In the genomic region with DNA sequence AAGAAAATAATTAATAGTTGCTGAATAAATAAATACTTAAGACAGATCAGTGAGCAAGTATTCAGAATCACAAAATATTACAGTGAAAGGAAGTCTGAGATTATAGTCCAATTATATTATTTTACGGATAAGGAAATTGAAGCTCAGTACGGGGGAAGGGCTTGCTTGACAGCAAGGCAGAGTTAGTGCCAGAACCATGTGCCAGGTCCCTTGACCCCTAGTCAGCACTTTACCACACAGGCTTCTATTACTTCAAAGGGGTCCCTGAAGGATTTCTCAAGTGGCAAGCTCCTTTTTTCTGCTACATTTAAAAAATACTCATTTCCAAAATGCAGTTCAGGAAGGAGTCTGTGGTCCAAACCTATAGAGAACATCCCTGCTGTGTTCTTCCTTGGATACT, we compare ENCODE assay signal across 15 cellular contexts.
A peak's percentile ranks its signal among the peaks of the same experiment; 100 is the strongest.
DNase-seq lines count a peak whose midpoint lies in the region; ATAC-seq and TF ChIP-seq lines count a peak whose summit lies in the region.
"Had no signal": no experiment of that assay in that cellular context is flagged by ENCODE, and none has a peak within 500 bp of the region (broad histone marks: within the 10 kb centered on the region; RNA-seq: fewer than 3 reads in every experiment).

No MANE protein-coding gene starts in this region.

- 0 out of 2 replicates have a peak overlapping the region, but pooled peaks have one; percentile 15 for H3K14ac ChIP-seq in IMR-90 (replicated peaks; ENCODE audit: low read depth, low read length)

- H3K4ac ChIP-seq in IMR-90 (ENCODE audit: low read depth, low read length) = no peak overlapping the region

- no peak overlapping the region for H3K23ac ChIP-seq in IMR-90 (ENCODE audit: low read depth, low read length)

- H3F3A ChIP-seq in SK-N-SH (replicated peaks; ENCODE audit: insufficient read depth) = peaks cover 36% of the 10 kb centered on the region

- in situ Hi-C loops in IMR-90 (cut with MboI; ENCODE audit: low sequenced_read_pairs) = no loop called here

- H2AFZ ChIP-seq in SK-N-SH (ENCODE audit: low read depth) (no peak overlapping the region), IMR-90 (replicated peaks; ENCODE audit: low read length, poor library complexity) (no peak overlapping the region)
- H2AFZ ChIP-seq: GM23338 had no signal

- H3K79me1 ChIP-seq in IMR-90 (ENCODE audit: low read depth in 1 of 2, low read length in 2 of 2) = 0 out of 4 replicates have a peak, but pooled peaks cover 0 to 2% of the 10 kb centered on the region in 2 experiments

- POLR2A ChIA-PET in SK-N-SH (lab: Yijun Ruan, JAX) = interaction anchor here (0.7 to 18.7 kb wide), 20 partner anchors 8 to 308 kb away, joined by 3 to 880 read pairs (median 9); a partner anchor contains a TSS
- POLR2A ChIA-PET in IMR-90 (lab: Charles Lee; ENCODE audit: unreplicated experiment) = no interaction called here

- H4K5ac ChIP-seq in IMR-90 (ENCODE audit: low read depth, low read length) = no peak overlapping the region

- H4K91ac ChIP-seq in IMR-90 (ENCODE audit: insufficient read depth, low read depth, low read length) = no peak overlapping the region

- H3K4me3 ChIP-seq in SK-N-SH (ENCODE audit: low read depth in 2 of 2, low read length in 1 of 2) = no peak overlapping the region
- no peak overlapping the region for H3K4me3 ChIP-seq in IMR-90 (ENCODE audit: insufficient read depth, low read depth, low read length)
- H3K4me3 ChIP-seq in WERI-Rb-1 (ENCODE audit: low read depth, low read length) = no peak overlapping the region
- H3K4me3 ChIP-seq: BLaER1, GM23338 had no signal

- no peaks in the 10 kb centered on the region for H3K27me3 ChIP-seq in SK-N-SH (ENCODE audit: insufficient read depth)
- H3K27me3 ChIP-seq in IMR-90 (ENCODE audit: control insufficient read depth, insufficient read depth, low read length) = no peaks in the 10 kb centered on the region
- no peaks in the 10 kb centered on the region for H3K27me3 ChIP-seq in WERI-Rb-1 (ENCODE audit: insufficient read depth, low read depth, severe bottlenecking)
- H3K27me3 ChIP-seq: BLaER1 had no signal

- TF ChIP-seq EP300 in SK-N-SH (IDR thresholded peaks at IDR 0.05; ENCODE audit: borderline replicate concordance in 1 of 2, low read depth in 1 of 2, low read length in 1 of 2) = no peak

- H3K36me3 ChIP-seq in SK-N-SH (replicated peaks in 1 of 2; ENCODE audit: control insufficient read depth in 1 of 2, insufficient read depth in 2 of 2, low read length in 1 of 2) = peaks cover 0 to 5% of the 10 kb centered on the region in 2 experiments
- no peaks in the 10 kb centered on the region for H3K36me3 ChIP-seq in IMR-90 (ENCODE audit: control insufficient read depth, insufficient read depth, low read length)
- no peaks in the 10 kb centered on the region for H3K36me3 ChIP-seq in WERI-Rb-1

- intact Hi-C loops in IMR-90 (cut with micrococcal nuclease) = no loop called here

- H2BK5ac ChIP-seq in IMR-90 (ENCODE audit: low read depth, low read length, poor library complexity, severe bottlenecking) = no peak overlapping the region

- H3K9ac ChIP-seq in SK-N-SH (no peak overlapping the region), IMR-90 (ENCODE audit: low read depth, low read length) (no peak overlapping the region)
- H3K9ac ChIP-seq: BLaER1 had no signal

- no peak for TF ChIP-seq POLR2A in IMR-90 (IDR thresholded peaks at IDR 0.05; ENCODE audit: low read depth, low read length)

- H4K20me1 ChIP-seq in SK-N-SH (ENCODE audit: insufficient read depth) = no peaks in the 10 kb centered on the region
- no peaks in the 10 kb centered on the region; the same call in none of the 2 replicates for H4K20me1 ChIP-seq in IMR-90 (ENCODE audit: insufficient read depth, low read length)
- H4K20me1 ChIP-seq: BLaER1 had no signal

- H3K27ac ChIP-seq in SK-N-SH (ENCODE audit: low read depth in 2 of 2, low read length in 1 of 2) (peak overlapping the region; percentile 77 to 100), IMR-90 (ENCODE audit: insufficient read depth, low read length) (no peak overlapping the region), WERI-Rb-1 (peak overlapping the region; percentile 85)
- H3K27ac ChIP-seq: BLaER1, HL-60 had no signal

- H3K56ac ChIP-seq in IMR-90 (ENCODE audit: extremely low read depth, insufficient read depth, low read length) = no peak overlapping the region

- TF ChIP-seq RAD21 in SK-N-SH (IDR thresholded peaks at IDR 0.05; ENCODE audit: low read length) (no peak), IMR-90 (IDR thresholded peaks at IDR 0.05; ENCODE audit: low read length) (no peak)

- peaks cover 11% of the 10 kb centered on the region; the same call in 1 of the 2 replicates for H3K9me1 ChIP-seq in IMR-90 (ENCODE audit: insufficient read depth, low read length)

- no peak overlapping the region for H2BK120ac ChIP-seq in IMR-90 (ENCODE audit: low read depth, low read length)

- no peaks in the 10 kb centered on the region for H3K9me2 ChIP-seq in SK-N-SH

- 68% methylated on average over 2 of the region's 2 CpGs for WGBS in SK-N-SH (ENCODE audit: low lambda C conversion rate)
- no CpG with 5 or more reads among the region's 2 CpGs for WGBS in IMR-90 (ENCODE audit: extremely low coverage in 2 of 2, insufficient read length in 1 of 2), 2 experiments

- no peak overlapping the region for H2AK9ac ChIP-seq in IMR-90 (replicated peaks; ENCODE audit: low read depth, low read length, poor library complexity)

- H3K18ac ChIP-seq in IMR-90 (ENCODE audit: low read depth, low read length) = no peak overlapping the region

- H3K4me1 ChIP-seq in SK-N-SH (ENCODE audit: control insufficient read depth in 1 of 2, insufficient read depth in 2 of 2, low read depth in 1 of 2, low read length in 1 of 2) (peaks cover 35 to 61% of the 10 kb centered on the region in 2 experiments), IMR-90 (ENCODE audit: control insufficient read depth, insufficient read depth, low read length) (peaks cover 7% of the 10 kb centered on the region)
- H3K4me1 ChIP-seq: BLaER1 had no signal

- H2BK20ac ChIP-seq in IMR-90 (ENCODE audit: low read depth, low read length) = no peak overlapping the region

- no peak overlapping the region for H2AK5ac ChIP-seq in IMR-90 (ENCODE audit: low read depth, low read length)

- H3K9me3 ChIP-seq in SK-N-SH = no peaks in the 10 kb centered on the region
- no peaks in the 10 kb centered on the region for H3K9me3 ChIP-seq in IMR-90 (ENCODE audit: control insufficient read depth, insufficient read depth, low read length)
- H3K9me3 ChIP-seq in WERI-Rb-1 (ENCODE audit: severe bottlenecking) = no peaks in the 10 kb centered on the region
- H3K9me3 ChIP-seq: BLaER1 had no signal

- no peak overlapping the region for H2BK15ac ChIP-seq in IMR-90 (ENCODE audit: low read depth, low read length)

- dilution Hi-C loops in IMR-90 (cut with HindIII; ENCODE audit: low sequenced_read_pairs, unreplicated experiment) = no loop called here

- no peak overlapping the region for H4K8ac ChIP-seq in IMR-90 (ENCODE audit: low read depth in 2 of 2, low read length in 2 of 2)

- peak overlapping the region; percentile 75; the same call in 1 of the 2 replicates for H3K4me2 ChIP-seq in SK-N-SH
- H3K4me2 ChIP-seq in IMR-90 (ENCODE audit: low read depth, low read length) = no peak overlapping the region
- H3K4me2 ChIP-seq: BLaER1, GM23338 had no signal

- DNase-seq in SK-N-SH (no peak), IMR-90 (no peak), WERI-Rb-1 (no peak), NCI-H2227 treated with DMSO at 0.1 percent for 48 hours (lab: John Stamatoyannopoulos, UW) (no peak), DMS114 treated with DMSO at 0.1 percent for 48 hours (lab: John Stamatoyannopoulos, UW; ENCODE audit: unreplicated experiment) (no peak)
- DNase-seq: 8988T; CD4-positive, alpha-beta memory T cell; DND-41; EL; HCEC 1CT had no signal

- TF ChIP-seq CTCF in SK-N-SH (IDR thresholded peaks at IDR 0.05) (no peak), IMR-90 (conservative IDR thresholded peaks at IDR 0.05; ENCODE audit: low read depth, low read length) (no peak), WERI-Rb-1 (IDR thresholded peaks at IDR 0.05; ENCODE audit: low read depth, low read length) (no peak)

- no peak for ATAC-seq in SK-N-SH treated with all-trans-retinoic acid at 6 μM for 48 hours
- no peak for ATAC-seq in IMR-90 (ENCODE audit: low read depth)
- no peak for ATAC-seq in HG02763 (IDR thresholded peaks at IDR 0.05; ENCODE audit: unreplicated experiment)

- BruUV-seq in IMR-90 (replicated peaks; lab: Mats Ljungman, UMichigan) = no TSS peak

- H3K79me2 ChIP-seq in SK-N-SH (ENCODE audit: insufficient read depth) = no peaks in the 10 kb centered on the region

- CTCF ChIA-PET in SK-N-SH (lab: Yijun Ruan, JAX) (interaction anchor here (0.7 to 29.3 kb wide), 8 partner anchors 10 to 122 kb away, joined by 3 to 637 read pairs (median 166); a partner anchor contains a TSS), IMR-90 (lab: Yijun Ruan, JAX) (interaction anchor here (0.6 to 2.9 kb wide), 2 partner anchors 82 to 126 kb away, joined by 3 to 9 read pairs; no protein-coding TSS in a partner anchor)

TF ChIP-seq in SK-N-SH treated with all-trans-retinoic acid at 6 μM for 48 hours, 23 proteins besides CTCF, POLR2A, EP300 and RAD21 (continues in another document):
- no peak for TF ChIP-seq GLIS3 (CRISPR knock-in tag; IDR thresholded peaks at IDR 0.05)

TF ChIP-seq in IMR-90, 13 proteins besides CTCF, POLR2A, EP300 and RAD21 (continues in another document):
- TF ChIP-seq RFX5 (IDR thresholded peaks at IDR 0.05; ENCODE audit: low read depth, low read length) (no peak), RCOR1 (IDR thresholded peaks at IDR 0.05; ENCODE audit: insufficient replicate concordance, low read length) (no peak), MAZ (IDR thresholded peaks at IDR 0.05; ENCODE audit: borderline replicate concordance, low read depth, low read length) (no peak), SMC3 (IDR thresholded peaks at IDR 0.05; ENCODE audit: low read depth, low read length) (no peak), NFE2L2 (IDR thresholded peaks at IDR 0.05; ENCODE audit: low read depth, low read length) (no peak), FOS (IDR thresholded peaks at IDR 0.05; ENCODE audit: low read depth, low read length) (no peak), CHD1 (IDR thresholded peaks at IDR 0.05; ENCODE audit: low read depth, low read length) (no peak)
- TF ChIP-seq, protein P1, sequence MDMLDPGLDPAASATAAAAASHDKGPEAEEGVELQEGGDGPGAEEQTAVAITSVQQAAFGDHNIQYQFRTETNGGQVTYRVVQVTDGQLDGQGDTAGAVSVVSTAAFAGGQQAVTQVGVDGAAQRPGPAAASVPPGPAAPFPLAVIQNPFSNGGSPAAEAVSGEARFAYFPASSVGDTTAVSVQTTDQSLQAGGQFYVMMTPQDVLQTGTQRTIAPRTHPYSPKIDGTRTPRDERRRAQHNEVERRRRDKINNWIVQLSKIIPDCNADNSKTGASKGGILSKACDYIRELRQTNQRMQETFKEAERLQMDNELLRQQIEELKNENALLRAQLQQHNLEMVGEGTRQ (IDR thresholded peaks at IDR 0.05; ENCODE audit: low read depth, low read length) = no peak
